In the genomic region with DNA sequence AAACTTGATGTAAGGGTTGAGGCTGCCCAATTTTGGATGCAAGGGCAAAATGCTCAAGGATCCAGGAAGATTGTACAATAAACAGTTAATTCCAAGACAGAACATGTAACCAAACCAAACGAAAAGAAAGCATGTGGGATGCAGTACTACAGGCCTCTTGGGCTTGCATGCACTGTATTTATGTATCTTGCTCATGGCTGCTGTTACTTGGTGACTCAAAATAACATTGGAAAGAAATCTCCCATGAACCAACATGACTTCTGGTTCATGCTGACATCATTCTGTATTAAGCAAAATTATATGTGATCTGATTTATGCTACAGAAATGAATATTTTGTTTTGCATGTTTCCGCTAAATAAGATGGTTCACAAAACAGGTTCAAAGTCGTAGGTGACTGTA, we compare ENCODE assay signal across 27 cellular contexts.
"Had no signal": no experiment of that assay in that cellular context is flagged by ENCODE, and none has a peak within 500 bp of the region (broad histone marks: within the 10 kb centered on the region; RNA-seq: fewer than 3 reads in every experiment).

No MANE protein-coding gene starts in this region.

- H3K27ac ChIP-seq: ascending aorta, body of pancreas, KMS-11, Peyer's patch, VCaP had no signal

- H3K9me3 ChIP-seq: ascending aorta, body of pancreas, MG63, Peyer's patch had no signal

- H3K4me3 Mint-ChIP-seq: activated CD4-positive, alpha-beta memory T cell treated with anti-CD3 and anti-CD28 coated beads, Interleukin-2, amount 10 ng/mL, durations not matched to agents 7 days and 5 days; activated CD4-positive, alpha-beta T cell treated with anti-CD3 and anti-CD28 coated beads for 36 hours; activated naive CD4-positive, alpha-beta T cell treated with anti-CD3 and anti-CD28 coated beads, Interleukin-2, amount 50 U/mL, for 24 hours; activated T-cell treated with anti-CD3 and anti-CD28 coated beads, Interleukin-2, amount 50 U/mL, for 72 hours had no signal

- H3K36me3 Mint-ChIP-seq: activated naive CD4-positive, alpha-beta T cell treated with anti-CD3 and anti-CD28 coated beads, Interleukin-2, amount 50 U/mL, for 24 hours had no signal

- H3K27me3 Mint-ChIP-seq: activated CD4-positive, alpha-beta memory T cell treated with anti-CD3 and anti-CD28 coated beads, Interleukin-2, amount 10 ng/mL, durations not matched to agents 7 days and 5 days had no signal

- H3K36me3 ChIP-seq: ascending aorta, MG63, Peyer's patch had no signal

- H3K4me1 Mint-ChIP-seq: activated CD4-positive, alpha-beta memory T cell treated with anti-CD3 and anti-CD28 coated beads, Interleukin-2, amount 10 ng/mL, durations not matched to agents 7 days and 5 days; activated CD4-positive, alpha-beta T cell treated with anti-CD3 and anti-CD28 coated beads for 36 hours; activated naive CD4-positive, alpha-beta T cell treated with anti-CD3 and anti-CD28 coated beads, Interleukin-2, amount 50 U/mL, for 24 hours had no signal

- H3K9ac ChIP-seq: KMS-11 had no signal

- H3K4me2 ChIP-seq: KMS-11 had no signal

- H3K27me3 ChIP-seq: ascending aorta, body of pancreas, MG63, Peyer's patch had no signal

- ATAC-seq: activated CD4-positive, alpha-beta T cell treated with anti-CD3 and anti-CD28 coated beads for 36 hours; activated T-cell treated with anti-CD3 and anti-CD28 coated beads, Interleukin-2, amount 50 U/mL, for 72 hours; body of pancreas had no signal

- H3K9me3 Mint-ChIP-seq: activated CD4-positive, alpha-beta memory T cell treated with anti-CD3 and anti-CD28 coated beads, Interleukin-2, amount 10 ng/mL, durations not matched to agents 7 days and 5 days; activated T-cell treated with anti-CD3 and anti-CD28 coated beads, Interleukin-2, amount 50 U/mL, for 72 hours had no signal

- DNase-seq: activated CD4-positive, alpha-beta memory T cell treated with anti-CD3 and anti-CD28 coated beads, Interleukin-2, amount 10 ng/mL, durations not matched to agents 7 days and 5 days; activated CD4-positive, alpha-beta T cell treated with anti-CD3 and anti-CD28 coated beads for 36 hours; activated CD4-positive, alpha-beta T cell treated with anti-CD3 and anti-CD28 coated beads, Interleukin-2, amount 50 U/mL, for 1 hour; activated CD4-positive, CD25-positive, alpha-beta regulatory T cell; activated T-cell treated with anti-CD3 and anti-CD28 coated beads for 4 hours; activated T-cell treated with anti-CD3 and anti-CD28 coated beads, Interleukin-2, amount 50 U/mL, for 72 hours; amniotic stem cell; body of pancreas; central memory CD4-positive, alpha-beta T cell; MG63; MV-4-11; NCI-H1092 treated with DMSO at 0.1 percent for 48 hours; NCI-H1417 treated with DMSO at 0.1 percent for 48 hours; NCI-H1694 treated with DMSO at 0.1 percent for 48 hours; NCI-H2029 treated with DMSO at 0.1 percent for 48 hours; NCI-H345; NCI-H510A; NCI-H526 treated with DMSO at 0.1 percent for 48 hours; NK-92 treated with Interleukin-12 subunit alpha and Interleukin-12 subunit beta, amount 100 ng/mL, for 24 hours; Peyer's patch; SHP77 treated with DMSO at 0.1 percent for 48 hours; T-helper 2 cell; T1000 had no signal

- H3K4me3 ChIP-seq: ascending aorta, body of pancreas, MG63, Peyer's patch had no signal

- H3K4me1 ChIP-seq: ascending aorta, body of pancreas, Peyer's patch had no signal
